In genomic region chr1:149848811-149849210, GRCh38 we compare ENCODE assay signal across 8 cellular contexts. TPM values are rescaled to one million over a fixed set of nuclear protein-coding genes. Genes with fewer than 3 reads are reported as not detected.
DNase-seq lines count a peak whose midpoint lies in the region; ATAC-seq and TF ChIP-seq lines count a peak whose summit lies in the region.

No MANE protein-coding gene starts in this region.

- no peaks in the 10 kb centered on the region for H4K20me1 ChIP-seq in neural cell (ENCODE audit: insufficient read depth)

- DNase-seq in ELR (ENCODE audit: low read depth) (peak; percentile 24), NCI-H187 (lab: John Stamatoyannopoulos, UW) (peak; percentile 61 to 77), NCI-H128 (lab: John Stamatoyannopoulos, UW; ENCODE audit: unreplicated experiment) (no peak)

- no peak for TF ChIP-seq RAD21 in neural cell (conservative IDR thresholded peaks at IDR 0.05)

- H3F3A ChIP-seq in neural cell (ENCODE audit: insufficient read depth, low read length, poor library complexity, severe bottlenecking), result no peaks in the 10 kb centered on the region

- peak overlapping the region; percentile 84 for H3K4me2 ChIP-seq in neural cell (ENCODE audit: low read length)

- no peak for TF ChIP-seq EP300 in neural cell (conservative IDR thresholded peaks at IDR 0.05; ENCODE audit: poor library complexity, severe bottlenecking)

- peak overlapping the region; percentile 80 for H3K27ac Mint-ChIP-seq in dendritic cell treated with granulocyte-macrophage colony-stimulating factor and Interleukin-4, amounts not matched to agents 40 ng/mL and 50 ng/mL, for 4 days

- peaks cover 60% of the 10 kb centered on the region for H3K79me2 ChIP-seq in neural cell (replicated peaks; ENCODE audit: insufficient read depth, low read length)

- H3K4me3 Mint-ChIP-seq in dendritic cell treated with granulocyte-macrophage colony-stimulating factor and Interleukin-4, amounts not matched to agents 40 ng/mL and 50 ng/mL, for 4 days, result peak overlapping the region; percentile 67

- ATAC-seq in HG03439 (IDR thresholded peaks at IDR 0.05; ENCODE audit: unreplicated experiment), result no peak
- ATAC-seq in HG03442 (IDR thresholded peaks at IDR 0.05; ENCODE audit: unreplicated experiment), result no peak
- ATAC-seq in HG02852 (IDR thresholded peaks at IDR 0.05; ENCODE audit: unreplicated experiment), result no peak

- H3K36me3 ChIP-seq in neural cell (ENCODE audit: insufficient read depth, low read length), result no peaks in the 10 kb centered on the region

- H3K4me1 Mint-ChIP-seq in dendritic cell treated with granulocyte-macrophage colony-stimulating factor and Interleukin-4, amounts not matched to agents 40 ng/mL and 50 ng/mL, for 4 days (ENCODE audit: low read depth), result peaks cover 55% of the 10 kb centered on the region

- no peaks in the 10 kb centered on the region for H3K9me3 ChIP-seq in neural cell (ENCODE audit: low read length)

- peak overlapping the region; percentile 58 for H3K27ac ChIP-seq in neural cell (ENCODE audit: low read length)

- no peaks in the 10 kb centered on the region for H3K27me3 Mint-ChIP-seq in dendritic cell treated with granulocyte-macrophage colony-stimulating factor and Interleukin-4, amounts not matched to agents 40 ng/mL and 50 ng/mL, for 4 days

- no peaks in the 10 kb centered on the region for H3K9me2 ChIP-seq in neural cell (ENCODE audit: insufficient read depth, low read length)

- intact Hi-C loops in dendritic cell treated with granulocyte-macrophage colony-stimulating factor and Interleukin-4, amounts not matched to agents 40 ng/mL and 50 ng/mL, for 4 days (cut with micrococcal nuclease), result no loop called here

- no peaks in the 10 kb centered on the region for H3K27me3 ChIP-seq in neural cell (ENCODE audit: insufficient read depth, low read depth, low read length)

- peaks cover 29% of the 10 kb centered on the region for H3K36me3 Mint-ChIP-seq in dendritic cell treated with granulocyte-macrophage colony-stimulating factor and Interleukin-4, amounts not matched to agents 40 ng/mL and 50 ng/mL, for 4 days (ENCODE audit: low read depth)

- peak overlapping the region; percentile 60 for H3K9ac ChIP-seq in neural cell (ENCODE audit: low read length)

- peak overlapping the region; percentile 64 for H3K4me3 ChIP-seq in neural cell (ENCODE audit: low read length)

- H2AFZ ChIP-seq in neural cell (ENCODE audit: low read depth, low read length), result no peak overlapping the region

- no peaks in the 10 kb centered on the region for H3K9me3 Mint-ChIP-seq in dendritic cell treated with granulocyte-macrophage colony-stimulating factor and Interleukin-4, amounts not matched to agents 40 ng/mL and 50 ng/mL, for 4 days

- no peak for TF ChIP-seq CTCF in neural cell (IDR thresholded peaks at IDR 0.05; ENCODE audit: poor library complexity, severe bottlenecking)

TF ChIP-seq in neural cell, 6 proteins besides CTCF, POLR2A, EP300 and RAD21:
- TF ChIP-seq MXI1 (conservative IDR thresholded peaks at IDR 0.05; ENCODE audit: poor library complexity, severe bottlenecking) (no peak), EZH2 (IDR thresholded peaks at IDR 0.05; ENCODE audit: borderline replicate concordance, insufficient read depth, low read length, poor library complexity, severe bottlenecking) (no peak), SMC3 (conservative IDR thresholded peaks at IDR 0.05; ENCODE audit: poor library complexity) (no peak), REST (IDR thresholded peaks at IDR 0.05; ENCODE audit: borderline replicate concordance) (no peak), POLR2AphosphoS5 (IDR thresholded peaks at IDR 0.05) (no peak), TAF1 (IDR thresholded peaks at IDR 0.05; ENCODE audit: low read depth) (no peak)

RNA-seq across cellular contexts. Expression of gene BOLA1, which starts 50.6 kb away (rescaled TPM):
- 19.6 and 26.3 TPM in 2 replicates for polyA plus RNA-seq in neural cell
- polyA minus RNA-seq in neural cell, result 8.6 and 9.0 TPM in 2 replicates
